Comparison of ENCODE assay signal across 15 cellular contexts in the genomic region with DNA sequence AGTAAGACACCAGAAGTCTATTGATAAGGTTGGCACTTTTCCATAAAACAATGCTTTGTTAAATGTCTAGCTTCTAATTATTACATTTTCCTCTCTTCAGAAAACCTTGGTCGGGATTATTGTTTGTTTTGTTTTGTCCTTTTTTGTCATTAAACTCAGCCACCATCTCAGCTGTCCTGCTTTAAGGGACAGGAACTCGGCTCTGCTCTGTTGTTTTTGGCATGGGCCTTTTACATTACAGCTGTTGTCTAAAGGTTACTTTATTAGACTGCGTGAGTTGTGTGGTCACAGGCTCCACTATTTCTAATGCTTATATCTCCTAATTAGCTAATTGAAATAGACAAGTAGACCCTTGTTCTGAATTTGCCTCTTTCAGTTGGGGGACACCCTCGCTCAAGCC. TPM values are rescaled to one million over a fixed set of nuclear protein-coding genes. Genes with fewer than 3 reads are reported as not detected.
A peak's percentile ranks its signal among the peaks of the same experiment; 100 is the strongest.
DNase-seq lines count a peak whose midpoint lies in the region; ATAC-seq, FAIRE-seq and TF ChIP-seq lines count a peak whose summit lies in the region.
"Had no signal": no experiment of that assay in that cellular context is flagged by ENCODE, and none has a peak within 500 bp of the region (broad histone marks: within the 10 kb centered on the region; RNA-seq: fewer than 3 reads in every experiment).

No MANE protein-coding gene starts in this region.

- no peak overlapping the region for H4K91ac ChIP-seq in IMR-90 (ENCODE audit: insufficient read depth, low read depth, low read length)

- H3K14ac ChIP-seq in IMR-90 (replicated peaks; ENCODE audit: low read depth, low read length), result no peak overlapping the region

- 0 out of 2 replicates have a peak overlapping the region, but pooled peaks have one; percentile 22 for H2BK120ac ChIP-seq in IMR-90 (ENCODE audit: low read depth, low read length)

- H3K4me3 Mint-ChIP-seq in activated T-cell treated with anti-CD3 and anti-CD28 coated beads, Interleukin-2, amount 50 U/mL, for 24 hours, result no peak overlapping the region
- H3K4me3 Mint-ChIP-seq: activated naive CD4-positive, alpha-beta T cell treated with anti-CD3 and anti-CD28 coated beads for 36 hours; natural killer cell had no signal

- TF ChIP-seq RAD21 in IMR-90 (IDR thresholded peaks at IDR 0.05; ENCODE audit: low read length), result no peak

- no peak overlapping the region for H3K56ac ChIP-seq in IMR-90 (ENCODE audit: extremely low read depth, insufficient read depth, low read length)

- no peak overlapping the region for H3K27ac Mint-ChIP-seq in activated T-cell treated with anti-CD3 and anti-CD28 coated beads, Interleukin-2, amount 50 U/mL, for 24 hours
- H3K27ac Mint-ChIP-seq: activated naive CD4-positive, alpha-beta T cell treated with anti-CD3 and anti-CD28 coated beads for 36 hours; natural killer cell had no signal

- WGBS in IMR-90 (ENCODE audit: extremely low coverage in 2 of 2, insufficient read length in 1 of 2), 2 experiments, result no CpG with 5 or more reads among the region's 4 CpGs
- 30 to 37% methylated on average over 4 of the region's 4 CpGs for WGBS in body of pancreas, 2 donors

- no peak overlapping the region for H3K23ac ChIP-seq in IMR-90 (ENCODE audit: low read depth, low read length)

- TF ChIP-seq CTCF in IMR-90 (conservative IDR thresholded peaks at IDR 0.05; ENCODE audit: low read depth, low read length), result no peak
- TF ChIP-seq CTCF in body of pancreas (IDR thresholded peaks at IDR 0.05), result no peak
- TF ChIP-seq CTCF in keratinocyte (optimal IDR thresholded peaks at IDR 0.05 in 1 of 3, IDR thresholded peaks at IDR 0.05 in 1 of 3, conservative IDR thresholded peaks at IDR 0.05 in 1 of 3; ENCODE audit: extremely low read depth in 1 of 3, insufficient read depth in 2 of 3, low read length in 3 of 3), result no peak

- no peaks in the 10 kb centered on the region for H3K36me3 Mint-ChIP-seq in activated T-cell treated with anti-CD3 and anti-CD28 coated beads, Interleukin-2, amount 50 U/mL, for 24 hours (ENCODE audit: low read depth)
- H3K36me3 Mint-ChIP-seq: natural killer cell had no signal

- H3K4me1 Mint-ChIP-seq in activated T-cell treated with anti-CD3 and anti-CD28 coated beads, Interleukin-2, amount 50 U/mL, for 24 hours (ENCODE audit: low read depth), result peaks cover 2% of the 10 kb centered on the region
- H3K4me1 Mint-ChIP-seq: natural killer cell had no signal

- H4K20me1 ChIP-seq in IMR-90 (ENCODE audit: insufficient read depth, low read length) (no peaks in the 10 kb centered on the region), keratinocyte (ENCODE audit: control insufficient read depth, extremely low read depth, insufficient read depth, low read length) (no peaks in the 10 kb centered on the region)
- H4K20me1 ChIP-seq: BLaER1 treated with 17β-estradiol and CSF1 and Interleukin-3, amounts not matched to agents 10 nM and 100 nM had no signal

- no peak for ATAC-seq in IMR-90 (ENCODE audit: low read depth)
- ATAC-seq in body of pancreas, result no peak
- ATAC-seq in GM21367 (IDR thresholded peaks at IDR 0.05; ENCODE audit: unreplicated experiment), result no peak
- ATAC-seq: natural killer cell had no signal

- no peak for FAIRE-seq in keratinocyte (lab: Jason Lieb, UNC)

- no peak overlapping the region for H2BK20ac ChIP-seq in IMR-90 (ENCODE audit: low read depth, low read length)

- H3K9me3 ChIP-seq in IMR-90 (ENCODE audit: control insufficient read depth, insufficient read depth, low read length) (no peaks in the 10 kb centered on the region), body of pancreas (no peaks in the 10 kb centered on the region), keratinocyte (ENCODE audit: control insufficient read depth, low read depth, low read length) (no peaks in the 10 kb centered on the region)
- H3K9me3 ChIP-seq: BLaER1 treated with 17β-estradiol and CSF1 and Interleukin-3, amounts not matched to agents 10 nM and 100 nM had no signal

- H3K18ac ChIP-seq in IMR-90 (ENCODE audit: low read depth, low read length), result no peak overlapping the region

- no peaks in the 10 kb centered on the region for H3K79me2 ChIP-seq in keratinocyte (ENCODE audit: control insufficient read depth, insufficient read depth, low read length)

- H2BK5ac ChIP-seq in IMR-90 (ENCODE audit: low read depth, low read length, poor library complexity, severe bottlenecking), result no peak overlapping the region

- H4K8ac ChIP-seq in IMR-90 (ENCODE audit: low read depth in 2 of 2, low read length in 2 of 2), result no peak overlapping the region

- no peaks in the 10 kb centered on the region for H3K9me3 Mint-ChIP-seq in activated T-cell treated with anti-CD3 and anti-CD28 coated beads, Interleukin-2, amount 50 U/mL, for 24 hours
- H3K9me3 Mint-ChIP-seq: activated naive CD4-positive, alpha-beta T cell treated with anti-CD3 and anti-CD28 coated beads for 36 hours; natural killer cell had no signal

- no peak overlapping the region for H3K4me2 ChIP-seq in IMR-90 (ENCODE audit: low read depth, low read length)
- peak overlapping the region; percentile 90 for H3K4me2 ChIP-seq in keratinocyte (ENCODE audit: control insufficient read depth, extremely low read depth, insufficient read depth, low read depth, low read length)
- H3K4me2 ChIP-seq: BLaER1 treated with 17β-estradiol and CSF1 and Interleukin-3, amounts not matched to agents 10 nM and 100 nM had no signal

- H3K9ac ChIP-seq in IMR-90 (ENCODE audit: low read depth, low read length) (no peak overlapping the region), keratinocyte (ENCODE audit: control insufficient read depth, extremely low read depth, insufficient read depth, low read length) (peak overlapping the region; percentile 77), rectal smooth muscle tissue (ENCODE audit: low read length) (no peak overlapping the region)
- H3K9ac ChIP-seq: BLaER1 treated with 17β-estradiol and CSF1 and Interleukin-3, amounts not matched to agents 10 nM and 100 nM had no signal

- H3K27ac ChIP-seq in IMR-90 (ENCODE audit: insufficient read depth, low read length) (no peak overlapping the region), body of pancreas (peak overlapping the region in 3 of 4 donors; percentile 14 to 68 (median 35)), keratinocyte (ENCODE audit: control insufficient read depth, insufficient read depth, low read length) (peak overlapping the region; percentile 89), rectal smooth muscle tissue (ENCODE audit: low read depth, low read length) (peak overlapping the region; percentile 3)
- H3K27ac ChIP-seq: BLaER1 treated with 17β-estradiol and CSF1 and Interleukin-3, amounts not matched to agents 10 nM and 100 nM had no signal

- 0 out of 3 replicates have a peak overlapping the region, but pooled peaks have one; percentile 43 for H2BK15ac ChIP-seq in IMR-90 (ENCODE audit: low read depth, low read length)

- H3K9me1 ChIP-seq in IMR-90 (ENCODE audit: insufficient read depth, low read length) (peaks cover 4% of the 10 kb centered on the region; the same call in 1 of the 2 replicates), keratinocyte (ENCODE audit: control insufficient read depth, extremely low read depth, insufficient read depth, low read length) (no peaks in the 10 kb centered on the region)

- dilution Hi-C loops in IMR-90 (cut with HindIII; ENCODE audit: low sequenced_read_pairs, unreplicated experiment), result no loop called here
- dilution Hi-C loops in keratinocyte (cut with MboI; ENCODE audit: extremely low pct_ligation_motif_present, low sequenced_read_pairs), result no loop called here

- H3K27me3 Mint-ChIP-seq in activated T-cell treated with anti-CD3 and anti-CD28 coated beads, Interleukin-2, amount 50 U/mL, for 24 hours, result peaks cover 41% of the 10 kb centered on the region

- intact Hi-C loops in IMR-90 (cut with micrococcal nuclease) (no loop called here), body of pancreas (cut with DNase I) (no loop called here)

- in situ Hi-C loops in IMR-90 (cut with MboI; ENCODE audit: low sequenced_read_pairs), result no loop called here

- H3K79me1 ChIP-seq in IMR-90 (ENCODE audit: low read depth in 1 of 2, low read length in 2 of 2), result no peaks in the 10 kb centered on the region

- CTCF ChIA-PET in IMR-90 (lab: Yijun Ruan, JAX), result interaction anchor here (0.8 to 1.3 kb wide), 3 partner anchors 10 to 12 kb away, joined by 3 to 4 read pairs (median 4); no protein-coding TSS in a partner anchor

- DNase-seq in IMR-90, result no peak
- no peak for DNase-seq in body of pancreas
- DNase-seq in keratinocyte (ENCODE audit: low read depth, low spot score), result no peak
- DNase-seq in mucosa of gallbladder (ENCODE audit: low spot score), result no peak
- no peak for DNase-seq in activated T-cell treated with anti-CD3 and anti-CD28 coated beads, Interleukin-2, amount 50 U/mL, for 24 hours
- no peak for DNase-seq in C1 segment of cervical spinal cord (lab: John Stamatoyannopoulos, UW)
- DNase-seq: activated CD4-positive, alpha-beta T cell treated with anti-CD3 and anti-CD28 coated beads, Interleukin-2, amount 50 U/mL, for 48 hours; activated naive CD4-positive, alpha-beta T cell treated with anti-CD3 and anti-CD28 coated beads for 36 hours; hippocampal formation; MM.1S; natural killer cell; stimulated activated CD4-positive, alpha-beta T cell treated with anti-CD3 and anti-CD28 coated beads, Interleukin-4, amount 100 ng/mL, for 24 hours had no signal

- no peaks in the 10 kb centered on the region for H3K36me3 ChIP-seq in IMR-90 (ENCODE audit: control insufficient read depth, insufficient read depth, low read length)
- no peaks in the 10 kb centered on the region for H3K36me3 ChIP-seq in body of pancreas (replicated peaks in 1 of 2; ENCODE audit: insufficient read depth in 1 of 2, low read depth in 2 of 2)
- H3K36me3 ChIP-seq in keratinocyte (ENCODE audit: control insufficient read depth in 2 of 2, extremely low read depth in 1 of 2, insufficient read depth in 2 of 2, low read length in 2 of 2), result no peaks in the 10 kb centered on the region
- no peaks in the 10 kb centered on the region for H3K36me3 ChIP-seq in rectal smooth muscle tissue (ENCODE audit: control insufficient read depth, insufficient read depth, low read length)
- H3K36me3 ChIP-seq: BLaER1 treated with 17β-estradiol and CSF1 and Interleukin-3, amounts not matched to agents 10 nM and 100 nM had no signal

- H3K4ac ChIP-seq in IMR-90 (ENCODE audit: low read depth, low read length), result no peak overlapping the region

- BruUV-seq in IMR-90 (replicated peaks; lab: Mats Ljungman, UMichigan), result no TSS peak

- H3K27me3 ChIP-seq in IMR-90 (ENCODE audit: control insufficient read depth, insufficient read depth, low read length) (no peaks in the 10 kb centered on the region), body of pancreas (no peaks in the 10 kb centered on the region), keratinocyte (ENCODE audit: control insufficient read depth, extremely low read depth, insufficient read depth, low read length) (no peaks in the 10 kb centered on the region), rectal smooth muscle tissue (ENCODE audit: control insufficient read depth, insufficient read depth, low read length) (no peaks in the 10 kb centered on the region)
- H3K27me3 ChIP-seq: BLaER1 treated with 17β-estradiol and CSF1 and Interleukin-3, amounts not matched to agents 10 nM and 100 nM had no signal

- H4K5ac ChIP-seq in IMR-90 (ENCODE audit: low read depth, low read length), result no peak overlapping the region; the same call in 1 of the 2 replicates

- H2AK5ac ChIP-seq in IMR-90 (ENCODE audit: low read depth, low read length), result no peak overlapping the region

- POLR2A ChIA-PET in IMR-90 (lab: Charles Lee; ENCODE audit: unreplicated experiment), result no interaction called here

- no peak for TF ChIP-seq POLR2A in IMR-90 (IDR thresholded peaks at IDR 0.05; ENCODE audit: low read depth, low read length)
- TF ChIP-seq POLR2A in body of pancreas (IDR thresholded peaks at IDR 0.05), result no peak

- H3K4me1 ChIP-seq in IMR-90 (ENCODE audit: control insufficient read depth, insufficient read depth, low read length) (peaks cover 17% of the 10 kb centered on the region), body of pancreas (peaks cover 39% of the 10 kb centered on the region), keratinocyte (ENCODE audit: control insufficient read depth, extremely low read depth, insufficient read depth, low read length) (peaks cover 64% of the 10 kb centered on the region), rectal smooth muscle tissue (ENCODE audit: control insufficient read depth, insufficient read depth, low read length) (no peaks in the 10 kb centered on the region)
- H3K4me1 ChIP-seq: BLaER1 treated with 17β-estradiol and CSF1 and Interleukin-3, amounts not matched to agents 10 nM and 100 nM had no signal

- H3K4me3 ChIP-seq in IMR-90 (ENCODE audit: insufficient read depth, low read depth, low read length) (no peak overlapping the region), body of pancreas (no peak overlapping the region), keratinocyte (ENCODE audit: control insufficient read depth in 2 of 3, extremely low read depth in 1 of 3, insufficient read depth in 2 of 3, low read depth in 1 of 3, low read length in 3 of 3) (peak overlapping the region; percentile 44 to 63 (median 45)), rectal smooth muscle tissue (ENCODE audit: low read length) (no peak overlapping the region)
- H3K4me3 ChIP-seq: BLaER1 treated with 17β-estradiol and CSF1 and Interleukin-3, amounts not matched to agents 10 nM and 100 nM had no signal

- H2AFZ ChIP-seq in IMR-90 (replicated peaks; ENCODE audit: low read length, poor library complexity), result no peak overlapping the region
- peak overlapping the region; percentile 63 for H2AFZ ChIP-seq in keratinocyte (ENCODE audit: control insufficient read depth, low read length)

- no peak overlapping the region for H2AK9ac ChIP-seq in IMR-90 (replicated peaks; ENCODE audit: low read depth, low read length, poor library complexity)

RNA-seq across cellular contexts. Expression of gene PALMD, which starts 1.5 kb away (rescaled TPM):
- 0.72 and 1.1 TPM in 2 replicates for total RNA-seq in IMR-90 (2012; rRNA removed)
- 0.34 and 0.51 TPM in 2 replicates for polyA plus RNA-seq in IMR-90 (2012; rRNA removed)
- polyA plus RNA-seq in IMR-90 (2012; cell fraction: cytosol; rRNA removed), result 0.08 and 0.11 TPM in 2 replicates
- 0.14 and 1.2 TPM in 2 replicates for polyA plus RNA-seq in IMR-90 (2012; cell fraction: nucleus; rRNA removed; ENCODE audit: low replicate concordance)
- 10 to 100 TPM in 1 of 2 donors, 1 to 10 TPM in 1; 8.0 to 13.5 TPM for total RNA-seq in body of pancreas
- 3.5 to 6.8 TPM (median 5.8 TPM) in 3 replicates for polyA plus RNA-seq in keratinocyte
- 26.0 TPM for polyA plus RNA-seq in keratinocyte (2011; ENCODE audit: low read depth)
- 5.0 and 6.8 TPM in 2 replicates for polyA plus RNA-seq in keratinocyte (2011; cell fraction: cytosol; rRNA removed)
- polyA plus RNA-seq in keratinocyte (2011; cell fraction: nucleus; rRNA removed), result 11.8 and 13.4 TPM in 2 replicates
- polyA plus RNA-seq in keratinocyte (2012; ENCODE audit: low replicate concordance), result 4.9 and 9.7 TPM in 2 replicates
- 0.79 to 5.3 TPM (median 3.1 TPM) in 3 replicates for polyA minus RNA-seq in keratinocyte
- 1.9 TPM for polyA minus RNA-seq in keratinocyte (2011; cell fraction: cytosol; rRNA and poly(A)+ RNA removed)
- 3.7 and 10.2 TPM in 2 replicates for polyA minus RNA-seq in keratinocyte (2011; cell fraction: nucleus; rRNA and poly(A)+ RNA removed)
- 5.9 TPM for total RNA-seq in mucosa of gallbladder
- total RNA-seq: activated naive CD4-positive, alpha-beta T cell treated with anti-CD3 and anti-CD28 coated beads for 36 hours; natural killer cell had no signal

Comparison
In these comparisons a context has a peak if more than half of its experiments do, and no peak if none do; other contexts are left out.
1. H3K4me3 ChIP-seq: peak in keratinocyte (3 of 3); none in IMR-90 (single experiment), body of pancreas (0 of 2) and rectal smooth muscle tissue (single experiment).